ENCODE assay signal across 30 cellular contexts in genomic region chr4:20672262-20672661, GRCh38.
"Had no signal": no experiment of that assay in that cellular context is flagged by ENCODE, and none has a peak within 500 bp of the region (broad histone marks: within the 10 kb centered on the region; RNA-seq: fewer than 3 reads in every experiment).

No MANE protein-coding gene starts in this region.

- H3K36me3 ChIP-seq: adrenal gland, cardiac muscle cell, colonic mucosa, esophagus muscularis mucosa, gastrocnemius medialis, heart left ventricle had no signal

- H3K36me3 Mint-ChIP-seq: activated naive CD4-positive, alpha-beta T cell treated with anti-CD3 and anti-CD28 coated beads, Interleukin-2, amount 50 U/mL, for 24 hours; activated naive CD8-positive, alpha-beta T cell treated with anti-CD3 and anti-CD28 coated beads for 36 hours had no signal

- H3K27ac ChIP-seq: adrenal gland, body of pancreas, cardiac muscle cell, colonic mucosa, esophagus muscularis mucosa, foreskin keratinocyte, gastrocnemius medialis, heart left ventricle had no signal

- H3K27me3 ChIP-seq: adrenal gland, body of pancreas, cardiac muscle cell, colonic mucosa, esophagus muscularis mucosa, gastrocnemius medialis, heart left ventricle had no signal

- H3K27ac Mint-ChIP-seq: activated CD4-positive, alpha-beta memory T cell treated with anti-CD3 and anti-CD28 coated beads, Interleukin-2, amount 10 ng/mL, durations not matched to agents 7 days and 5 days; activated CD4-positive, alpha-beta T cell treated with anti-CD3 and anti-CD28 coated beads, Interleukin-2, amount 10 ng/mL, durations not matched to agents 7 days and 5 days; activated naive CD4-positive, alpha-beta T cell treated with anti-CD3 and anti-CD28 coated beads for 36 hours; activated naive CD4-positive, alpha-beta T cell treated with anti-CD3 and anti-CD28 coated beads, Interleukin-2, amount 50 U/mL, for 24 hours; activated naive CD8-positive, alpha-beta T cell treated with anti-CD3 and anti-CD28 coated beads for 36 hours; activated naive CD8-positive, alpha-beta T cell treated with anti-CD3 and anti-CD28 coated beads, Interleukin-2, amount 50 U/mL, for 24 hours; activated T-cell treated with anti-CD3 and anti-CD28 coated beads, Interleukin-2, amount 50 U/mL, for 24 hours; activated T-helper 17 cell treated with anti-CD3 and anti-CD28 coated beads, Interleukin-2, amount 50 U/mL, for 72 hours; effector memory CD8-positive, alpha-beta T cell had no signal

- DNase-seq: activated CD4-positive, alpha-beta memory T cell treated with anti-CD3 and anti-CD28 coated beads, Interleukin-2, amount 10 ng/mL, durations not matched to agents 7 days and 5 days; activated CD4-positive, alpha-beta T cell treated with anti-CD3 and anti-CD28 coated beads for 1 hour; activated CD4-positive, alpha-beta T cell treated with anti-CD3 and anti-CD28 coated beads for 4 hours; activated CD4-positive, alpha-beta T cell treated with anti-CD3 and anti-CD28 coated beads, Interleukin-2, amount 10 ng/mL, durations not matched to agents 7 days and 5 days; activated CD4-positive, alpha-beta T cell treated with anti-CD3 and anti-CD28 coated beads, Interleukin-2, amount 50 U/mL, for 4 hours; activated CD8-positive, alpha-beta memory T cell treated with anti-CD3 and anti-CD28 coated beads, Interleukin-2, amount 50 U/mL, for 48 hours; activated effector memory CD4-positive, alpha-beta T cell treated with Interleukin-2 at 50 U/mL for 16 hours; activated naive CD4-positive, alpha-beta T cell treated with anti-CD3 and anti-CD28 coated beads for 36 hours; activated naive CD8-positive, alpha-beta T cell treated with anti-CD3 and anti-CD28 coated beads for 36 hours; activated naive CD8-positive, alpha-beta T cell treated with anti-CD3 and anti-CD28 coated beads, Interleukin-2, amount 50 U/mL, for 24 hours; activated T-cell treated with anti-CD3 and anti-CD28 coated beads for 4 hours; activated T-cell treated with anti-CD3 and anti-CD28 coated beads, Interleukin-2, amount 50 U/mL, for 24 hours; adrenal gland; amygdala; aorta; body of pancreas; central memory CD4-positive, alpha-beta T cell; cerebellar nuclear complex; colonic mucosa; effector memory CD8-positive, alpha-beta T cell; erythroblast; foreskin keratinocyte; gastrocnemius medialis; glutamatergic neuron; heart left ventricle; T-helper 2 cell had no signal

- H3K4me3 ChIP-seq: adrenal gland, body of pancreas, cardiac muscle cell, colonic mucosa, esophagus muscularis mucosa, gastrocnemius medialis, heart left ventricle had no signal

- H3K4me3 Mint-ChIP-seq: activated CD4-positive, alpha-beta memory T cell treated with anti-CD3 and anti-CD28 coated beads, Interleukin-2, amount 10 ng/mL, durations not matched to agents 7 days and 5 days; activated CD4-positive, alpha-beta T cell treated with anti-CD3 and anti-CD28 coated beads, Interleukin-2, amount 10 ng/mL, durations not matched to agents 7 days and 5 days; activated naive CD4-positive, alpha-beta T cell treated with anti-CD3 and anti-CD28 coated beads for 36 hours; activated naive CD4-positive, alpha-beta T cell treated with anti-CD3 and anti-CD28 coated beads, Interleukin-2, amount 50 U/mL, for 24 hours; activated naive CD8-positive, alpha-beta T cell treated with anti-CD3 and anti-CD28 coated beads for 36 hours; activated naive CD8-positive, alpha-beta T cell treated with anti-CD3 and anti-CD28 coated beads, Interleukin-2, amount 50 U/mL, for 24 hours; activated T-cell treated with anti-CD3 and anti-CD28 coated beads, Interleukin-2, amount 50 U/mL, for 24 hours; activated T-helper 17 cell treated with anti-CD3 and anti-CD28 coated beads, Interleukin-2, amount 50 U/mL, for 72 hours; effector memory CD8-positive, alpha-beta T cell had no signal

- H3K9me3 ChIP-seq: adrenal gland, body of pancreas, colonic mucosa, esophagus muscularis mucosa, gastrocnemius medialis, heart left ventricle had no signal

- H3K9me3 Mint-ChIP-seq: activated CD4-positive, alpha-beta memory T cell treated with anti-CD3 and anti-CD28 coated beads, Interleukin-2, amount 10 ng/mL, durations not matched to agents 7 days and 5 days; activated CD4-positive, alpha-beta T cell treated with anti-CD3 and anti-CD28 coated beads, Interleukin-2, amount 10 ng/mL, durations not matched to agents 7 days and 5 days; activated naive CD4-positive, alpha-beta T cell treated with anti-CD3 and anti-CD28 coated beads for 36 hours; activated naive CD4-positive, alpha-beta T cell treated with anti-CD3 and anti-CD28 coated beads, Interleukin-2, amount 50 U/mL, for 24 hours; activated naive CD8-positive, alpha-beta T cell treated with anti-CD3 and anti-CD28 coated beads for 36 hours; activated naive CD8-positive, alpha-beta T cell treated with anti-CD3 and anti-CD28 coated beads, Interleukin-2, amount 50 U/mL, for 24 hours; activated T-cell treated with anti-CD3 and anti-CD28 coated beads, Interleukin-2, amount 50 U/mL, for 24 hours; activated T-helper 17 cell treated with anti-CD3 and anti-CD28 coated beads, Interleukin-2, amount 50 U/mL, for 72 hours; effector memory CD8-positive, alpha-beta T cell had no signal

- H3K4me1 ChIP-seq: adrenal gland, body of pancreas, colonic mucosa, foreskin keratinocyte, gastrocnemius medialis, heart left ventricle had no signal

- H3K4me1 Mint-ChIP-seq: activated CD4-positive, alpha-beta memory T cell treated with anti-CD3 and anti-CD28 coated beads, Interleukin-2, amount 10 ng/mL, durations not matched to agents 7 days and 5 days; activated CD4-positive, alpha-beta T cell treated with anti-CD3 and anti-CD28 coated beads, Interleukin-2, amount 10 ng/mL, durations not matched to agents 7 days and 5 days; activated naive CD4-positive, alpha-beta T cell treated with anti-CD3 and anti-CD28 coated beads, Interleukin-2, amount 50 U/mL, for 24 hours; activated naive CD8-positive, alpha-beta T cell treated with anti-CD3 and anti-CD28 coated beads for 36 hours; activated naive CD8-positive, alpha-beta T cell treated with anti-CD3 and anti-CD28 coated beads, Interleukin-2, amount 50 U/mL, for 24 hours; activated T-helper 17 cell treated with anti-CD3 and anti-CD28 coated beads, Interleukin-2, amount 50 U/mL, for 72 hours had no signal
